Comparison of ENCODE assay signal across 1 cellular context in genomic region chr2:57180042-57180567, GRCh38.
TF ChIP-seq lines count a peak whose summit lies in the region.

No MANE protein-coding gene starts in this region.

TF ChIP-seq in SK-N-SH, 30 proteins besides CTCF, POLR2A, EP300 and RAD21 (continued from another document):
- TF ChIP-seq, protein P1, sequence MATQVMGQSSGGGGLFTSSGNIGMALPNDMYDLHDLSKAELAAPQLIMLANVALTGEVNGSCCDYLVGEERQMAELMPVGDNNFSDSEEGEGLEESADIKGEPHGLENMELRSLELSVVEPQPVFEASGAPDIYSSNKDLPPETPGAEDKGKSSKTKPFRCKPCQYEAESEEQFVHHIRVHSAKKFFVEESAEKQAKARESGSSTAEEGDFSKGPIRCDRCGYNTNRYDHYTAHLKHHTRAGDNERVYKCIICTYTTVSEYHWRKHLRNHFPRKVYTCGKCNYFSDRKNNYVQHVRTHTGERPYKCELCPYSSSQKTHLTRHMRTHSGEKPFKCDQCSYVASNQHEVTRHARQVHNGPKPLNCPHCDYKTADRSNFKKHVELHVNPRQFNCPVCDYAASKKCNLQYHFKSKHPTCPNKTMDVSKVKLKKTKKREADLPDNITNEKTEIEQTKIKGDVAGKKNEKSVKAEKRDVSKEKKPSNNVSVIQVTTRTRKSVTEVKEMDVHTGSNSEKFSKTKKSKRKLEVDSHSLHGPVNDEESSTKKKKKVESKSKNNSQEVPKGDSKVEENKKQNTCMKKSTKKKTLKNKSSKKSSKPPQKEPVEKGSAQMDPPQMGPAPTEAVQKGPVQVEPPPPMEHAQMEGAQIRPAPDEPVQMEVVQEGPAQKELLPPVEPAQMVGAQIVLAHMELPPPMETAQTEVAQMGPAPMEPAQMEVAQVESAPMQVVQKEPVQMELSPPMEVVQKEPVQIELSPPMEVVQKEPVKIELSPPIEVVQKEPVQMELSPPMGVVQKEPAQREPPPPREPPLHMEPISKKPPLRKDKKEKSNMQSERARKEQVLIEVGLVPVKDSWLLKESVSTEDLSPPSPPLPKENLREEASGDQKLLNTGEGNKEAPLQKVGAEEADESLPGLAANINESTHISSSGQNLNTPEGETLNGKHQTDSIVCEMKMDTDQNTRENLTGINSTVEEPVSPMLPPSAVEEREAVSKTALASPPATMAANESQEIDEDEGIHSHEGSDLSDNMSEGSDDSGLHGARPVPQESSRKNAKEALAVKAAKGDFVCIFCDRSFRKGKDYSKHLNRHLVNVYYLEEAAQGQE (IDR thresholded peaks at IDR 0.05; ENCODE audit: low read depth, low read length): no peak
- TF ChIP-seq TCF12 (IDR thresholded peaks at IDR 0.05) (peak; percentile 49), RCOR1 (IDR thresholded peaks at IDR 0.05; ENCODE audit: low read length) (no peak), FOSL2 (IDR thresholded peaks at IDR 0.05; ENCODE audit: borderline replicate concordance, low read depth) (no peak), NRF1 (IDR thresholded peaks at IDR 0.05; ENCODE audit: low read depth, low read length) (no peak), EZH2phosphoT487 (IDR thresholded peaks at IDR 0.05; ENCODE audit: borderline replicate concordance, low read depth) (no peak), MAX (IDR thresholded peaks at IDR 0.05; ENCODE audit: low read depth) (no peak), POLR2AphosphoS5 (IDR thresholded peaks at IDR 0.05; ENCODE audit: low read depth, low read length) (no peak), SMC3 (IDR thresholded peaks at IDR 0.05; ENCODE audit: low read depth, low read length) (no peak), NFIC (IDR thresholded peaks at IDR 0.05; ENCODE audit: borderline replicate concordance) (no peak), ZBTB33 (IDR thresholded peaks at IDR 0.05; ENCODE audit: borderline replicate concordance, low read depth) (no peak), ELF1 (IDR thresholded peaks at IDR 0.05) (no peak), TEAD4 (IDR thresholded peaks at IDR 0.05; ENCODE audit: borderline replicate concordance, insufficient read depth) (no peak), RFX5 (IDR thresholded peaks at IDR 0.05; ENCODE audit: low read length) (no peak)
- TF ChIP-seq, protein P2, sequence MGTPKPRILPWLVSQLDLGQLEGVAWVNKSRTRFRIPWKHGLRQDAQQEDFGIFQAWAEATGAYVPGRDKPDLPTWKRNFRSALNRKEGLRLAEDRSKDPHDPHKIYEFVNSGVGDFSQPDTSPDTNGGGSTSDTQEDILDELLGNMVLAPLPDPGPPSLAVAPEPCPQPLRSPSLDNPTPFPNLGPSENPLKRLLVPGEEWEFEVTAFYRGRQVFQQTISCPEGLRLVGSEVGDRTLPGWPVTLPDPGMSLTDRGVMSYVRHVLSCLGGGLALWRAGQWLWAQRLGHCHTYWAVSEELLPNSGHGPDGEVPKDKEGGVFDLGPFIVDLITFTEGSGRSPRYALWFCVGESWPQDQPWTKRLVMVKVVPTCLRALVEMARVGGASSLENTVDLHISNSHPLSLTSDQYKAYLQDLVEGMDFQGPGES (IDR thresholded peaks at IDR 0.05; ENCODE audit: low read depth, low read length): no peak
- TF ChIP-seq, protein P3, sequence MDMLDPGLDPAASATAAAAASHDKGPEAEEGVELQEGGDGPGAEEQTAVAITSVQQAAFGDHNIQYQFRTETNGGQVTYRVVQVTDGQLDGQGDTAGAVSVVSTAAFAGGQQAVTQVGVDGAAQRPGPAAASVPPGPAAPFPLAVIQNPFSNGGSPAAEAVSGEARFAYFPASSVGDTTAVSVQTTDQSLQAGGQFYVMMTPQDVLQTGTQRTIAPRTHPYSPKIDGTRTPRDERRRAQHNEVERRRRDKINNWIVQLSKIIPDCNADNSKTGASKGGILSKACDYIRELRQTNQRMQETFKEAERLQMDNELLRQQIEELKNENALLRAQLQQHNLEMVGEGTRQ (IDR thresholded peaks at IDR 0.05; ENCODE audit: borderline replicate concordance, low read depth, low read length): no peak
TF ChIP-seq in SK-N-SH: peak in this region for 3.
